ENCODE assay signal across 10 cellular contexts in genomic region chr5:73591698-73592501, GRCh38. TPM values are rescaled to one million over a fixed set of nuclear protein-coding genes. Genes with fewer than 3 reads are reported as not detected.
DNase-seq lines count a peak whose midpoint lies in the region; ATAC-seq and TF ChIP-seq lines count a peak whose summit lies in the region.
"Had no signal": no experiment of that assay in that cellular context is flagged by ENCODE, and none has a peak within 500 bp of the region (broad histone marks: within the 10 kb centered on the region; RNA-seq: fewer than 3 reads in every experiment).

No MANE protein-coding gene starts in this region.

- TF ChIP-seq CTCF in fibroblast of pulmonary artery (IDR thresholded peaks at IDR 0.05; ENCODE audit: low read length, missing control alignments) (no peak), prostate gland (IDR thresholded peaks at IDR 0.05) (no peak)

- TF ChIP-seq POLR2A in prostate gland (IDR thresholded peaks at IDR 0.05), result no peak

- 49% methylated on average over 4 of the region's 4 CpGs for WGBS in prostate gland

- H3K4me3 ChIP-seq in SJCRH30 (no peak overlapping the region), fibroblast of pulmonary artery (replicated peaks; ENCODE audit: low read depth, low read length) (no peak overlapping the region), prostate gland (no peak overlapping the region)
- H3K4me3 ChIP-seq: vagina had no signal

- H3K36me3 ChIP-seq in SJCRH30, result no peaks in the 10 kb centered on the region
- H3K36me3 ChIP-seq in prostate gland, result no peaks in the 10 kb centered on the region
- H3K36me3 ChIP-seq: vagina had no signal

- ATAC-seq in HG02610 (IDR thresholded peaks at IDR 0.05; ENCODE audit: unreplicated experiment) (no peak), GM21619 (IDR thresholded peaks at IDR 0.05; ENCODE audit: unreplicated experiment) (no peak)

- H3K27me3 ChIP-seq in SJCRH30, result no peaks in the 10 kb centered on the region
- H3K27me3 ChIP-seq in prostate gland (replicated peaks; ENCODE audit: insufficient read depth), result no peaks in the 10 kb centered on the region
- H3K27me3 ChIP-seq: vagina had no signal

- H3K4me1 ChIP-seq in SJCRH30, result no peaks in the 10 kb centered on the region; the same call in 1 of the 2 replicates
- H3K4me1 ChIP-seq in prostate gland (replicated peaks), result no peaks in the 10 kb centered on the region
- H3K4me1 ChIP-seq: vagina had no signal

- intact Hi-C loops in prostate gland (cut with DNase I), result loop anchor here (1.0 kb wide), 1 partner anchor 200 kb away; no protein-coding TSS in a partner anchor

- H3K9me3 ChIP-seq in SJCRH30 (replicated peaks) (no peaks in the 10 kb centered on the region), prostate gland (no peaks in the 10 kb centered on the region)
- H3K9me3 ChIP-seq: vagina had no signal

- H3K27ac ChIP-seq in SJCRH30, result no peak overlapping the region
- no peak overlapping the region for H3K27ac ChIP-seq in prostate gland
- H3K27ac ChIP-seq: vagina had no signal

- peak; percentile 79 for DNase-seq in A172 (ENCODE audit: low spot score)
- peak; percentile 79 for DNase-seq in ELR (ENCODE audit: low read depth)
- peak; percentile 8 to 23 for DNase-seq in SJCRH30
- peak; percentile 45 for DNase-seq in fibroblast of pulmonary artery (ENCODE audit: low read depth)
- no peak for DNase-seq in pons (ENCODE audit: low spot score)
- DNase-seq in prostate gland (ENCODE audit: low spot score), result no peak

RNA-seq across cellular contexts. Expression of gene UTP15, which starts 26.4 kb away (rescaled TPM):
- 36.7 and 40.3 TPM in 2 replicates for total RNA-seq in A172 (2014; rRNA removed; shearing (Covaris generic))
- 45.3 and 47.1 TPM in 2 replicates for total RNA-seq in SJCRH30 (2014; rRNA removed; shearing (Covaris generic))
- total RNA-seq in prostate gland, result 10 to 100 TPM; 11.3 to 31.9 TPM

RNA-seq across cellular contexts. Expression of gene ANKRA2, which starts 26.5 kb away (rescaled TPM):
- total RNA-seq in A172 (2014; rRNA removed; shearing (Covaris generic)), result 21.0 and 41.5 TPM in 2 replicates
- 12.2 and 13.2 TPM in 2 replicates for total RNA-seq in SJCRH30 (2014; rRNA removed; shearing (Covaris generic))
- total RNA-seq in prostate gland, result 10 to 100 TPM; 36.5 to 43.1 TPM

RNA-seq across cellular contexts. Expression of gene ARHGEF28, which starts 34.1 kb away (rescaled TPM):
- total RNA-seq in A172 (2014; rRNA removed; shearing (Covaris generic)), result 15.7 and 15.9 TPM in 2 replicates
- total RNA-seq in SJCRH30 (2014; rRNA removed; shearing (Covaris generic)), result 5.2 and 5.8 TPM in 2 replicates
- total RNA-seq in prostate gland, result 10 to 100 TPM; 18.9 to 28.3 TPM
- total RNA-seq: B cell had no signal

Comparison
In these comparisons a context has a peak if more than half of its experiments do, and no peak if none do; other contexts are left out.
1. DNase-seq: peak in A172 (single experiment), ELR (single experiment), SJCRH30 (2 of 2) and fibroblast of pulmonary artery (single experiment); none in pons (single experiment) and prostate gland (single experiment).